In the genomic region with DNA sequence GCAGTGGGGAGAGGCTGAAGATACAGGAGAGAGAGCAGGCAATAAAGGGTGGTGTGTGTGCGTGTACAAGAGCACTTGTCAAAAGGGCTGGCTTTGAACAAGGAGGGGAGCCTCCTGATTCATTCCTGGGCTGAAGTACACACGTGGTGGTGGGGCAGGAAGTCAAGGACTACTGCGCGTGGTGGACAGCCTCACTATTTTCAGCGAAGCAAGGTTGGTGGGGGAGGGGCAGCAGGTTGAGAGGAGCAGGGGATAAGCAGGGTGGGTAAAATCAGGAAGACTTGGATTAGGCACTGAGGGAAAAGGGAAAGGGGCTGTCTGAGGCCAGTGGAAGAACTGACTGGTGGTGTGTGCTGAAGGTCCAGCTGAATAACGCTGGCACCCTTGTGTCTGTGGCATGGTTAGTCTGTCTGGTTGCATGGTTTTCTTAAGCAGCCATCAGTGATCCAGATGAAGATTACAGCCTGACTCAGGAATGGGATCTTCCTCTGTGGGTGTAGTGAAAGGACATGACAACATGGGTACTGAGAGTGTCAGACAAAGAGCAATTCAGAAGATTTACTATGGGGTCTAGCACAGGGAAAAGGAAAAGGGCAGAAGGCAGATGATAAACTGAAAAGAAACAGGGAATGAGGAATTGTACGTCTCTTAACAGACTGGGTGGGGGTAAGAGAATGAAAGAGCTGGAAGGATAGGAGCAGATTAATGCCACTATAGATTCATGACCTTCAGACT, we compare ENCODE assay signal across 17 cellular contexts.
"Had no signal": no experiment of that assay in that cellular context is flagged by ENCODE, and none has a peak within 500 bp of the region (broad histone marks: within the 10 kb centered on the region; RNA-seq: fewer than 3 reads in every experiment).

No MANE protein-coding gene starts in this region.

- H3K36me3 ChIP-seq: transverse colon had no signal

- H3K4me1 ChIP-seq: psoas muscle, right lobe of liver, transverse colon had no signal

- H3K27ac Mint-ChIP-seq: activated CD8-positive, alpha-beta T cell treated with anti-CD3 and anti-CD28 coated beads for 36 hours; activated T-cell treated with anti-CD3 and anti-CD28 coated beads, Interleukin-2, amount 50 U/mL, for 72 hours; natural killer cell treated with Interleukin-12 subunit alpha and Interleukin-12 subunit beta and Interleukin-15 and Interleukin-18, amount 100 ng/mL, for 72 hours; stimulated activated naive B cell treated with anti-CD40 and anti-IgM and Interleukin-4, amounts not matched to agents 10 μg/mL and 1 μg/mL and 100 μg/mL, for 72 hours had no signal

- H3K27me3 ChIP-seq: right lobe of liver, transverse colon had no signal

- DNase-seq: activated CD4-positive, alpha-beta T cell treated with anti-CD3 and anti-CD28 coated beads for 4 hours; activated CD8-positive, alpha-beta memory T cell treated with anti-CD3 and anti-CD28 coated beads, Interleukin-2, amount 50 U/mL, for 4 hours; activated CD8-positive, alpha-beta T cell treated with anti-CD3 and anti-CD28 coated beads for 36 hours; activated T-cell treated with anti-CD3 and anti-CD28 coated beads, Interleukin-2, amount 50 U/mL, for 72 hours; caudate nucleus; cortex of kidney; effector CD8-positive, alpha-beta T cell; immature natural killer cell; left cardiac atrium; psoas muscle; right lobe of liver; stimulated activated naive B cell treated with anti-CD40 and anti-IgM and Interleukin-4, amounts not matched to agents 10 μg/mL and 1 μg/mL and 100 μg/mL, for 72 hours; SW 1271; transverse colon had no signal

- H3K9me3 Mint-ChIP-seq: activated CD8-positive, alpha-beta T cell treated with anti-CD3 and anti-CD28 coated beads for 36 hours; activated T-cell treated with anti-CD3 and anti-CD28 coated beads, Interleukin-2, amount 50 U/mL, for 72 hours; immature natural killer cell; natural killer cell treated with Interleukin-12 subunit alpha and Interleukin-12 subunit beta and Interleukin-15 and Interleukin-18, amount 100 ng/mL, for 72 hours; stimulated activated naive B cell treated with anti-CD40 and anti-IgM and Interleukin-4, amounts not matched to agents 10 μg/mL and 1 μg/mL and 100 μg/mL, for 72 hours had no signal

- ATAC-seq: activated CD8-positive, alpha-beta T cell treated with anti-CD3 and anti-CD28 coated beads for 36 hours; activated T-cell treated with anti-CD3 and anti-CD28 coated beads, Interleukin-2, amount 50 U/mL, for 72 hours; left cardiac atrium; natural killer cell treated with Interleukin-12 subunit alpha and Interleukin-12 subunit beta and Interleukin-15 and Interleukin-18, amount 100 ng/mL, for 72 hours; psoas muscle; right lobe of liver; stimulated activated naive B cell treated with anti-CD40 and anti-IgM and Interleukin-4, amounts not matched to agents 10 μg/mL and 1 μg/mL and 100 μg/mL, for 72 hours had no signal

- H3K4me3 Mint-ChIP-seq: activated CD8-positive, alpha-beta T cell treated with anti-CD3 and anti-CD28 coated beads for 36 hours; activated T-cell treated with anti-CD3 and anti-CD28 coated beads, Interleukin-2, amount 50 U/mL, for 72 hours; immature natural killer cell; natural killer cell treated with Interleukin-12 subunit alpha and Interleukin-12 subunit beta and Interleukin-15 and Interleukin-18, amount 100 ng/mL, for 72 hours; stimulated activated naive B cell treated with anti-CD40 and anti-IgM and Interleukin-4, amounts not matched to agents 10 μg/mL and 1 μg/mL and 100 μg/mL, for 72 hours had no signal

- H3K27ac ChIP-seq: epithelial cell of prostate, psoas muscle, right lobe of liver, transverse colon, VCaP had no signal

- H3K9me3 ChIP-seq: psoas muscle, right lobe of liver, transverse colon had no signal

- H3K4me3 ChIP-seq: psoas muscle, right lobe of liver, transverse colon had no signal

- H3K4me1 Mint-ChIP-seq: immature natural killer cell; stimulated activated naive B cell treated with anti-CD40 and anti-IgM and Interleukin-4, amounts not matched to agents 10 μg/mL and 1 μg/mL and 100 μg/mL, for 72 hours had no signal

- H3K27me3 Mint-ChIP-seq: activated CD8-positive, alpha-beta T cell treated with anti-CD3 and anti-CD28 coated beads for 36 hours; natural killer cell treated with Interleukin-12 subunit alpha and Interleukin-12 subunit beta and Interleukin-15 and Interleukin-18, amount 100 ng/mL, for 72 hours; stimulated activated naive B cell treated with anti-CD40 and anti-IgM and Interleukin-4, amounts not matched to agents 10 μg/mL and 1 μg/mL and 100 μg/mL, for 72 hours had no signal
